ENCODE assay signal across 13 cellular contexts in genomic region chr5:147567917-147568598, GRCh38. TPM values are rescaled to one million over a fixed set of nuclear protein-coding genes. Genes with fewer than 3 reads are reported as not detected.
DNase-seq lines count a peak whose midpoint lies in the region; ATAC-seq, FAIRE-seq and TF ChIP-seq lines count a peak whose summit lies in the region.
"Had no signal": no experiment of that assay in that cellular context is flagged by ENCODE, and none has a peak within 500 bp of the region (broad histone marks: within the 10 kb centered on the region; RNA-seq: fewer than 3 reads in every experiment).

No MANE protein-coding gene starts in this region.

- no peaks in the 10 kb centered on the region for H3K27me3 Mint-ChIP-seq in activated T-cell treated with anti-CD3 and anti-CD28 coated beads, Interleukin-2, amount 50 U/mL, for 24 hours
- no peaks in the 10 kb centered on the region for H3K27me3 Mint-ChIP-seq in activated CD4-positive, alpha-beta T cell treated with anti-CD3 and anti-CD28 coated beads, Interleukin-2, amount 10 ng/mL, durations not matched to agents 7 days and 5 days

- TF ChIP-seq POLR2A in GM12892 (IDR thresholded peaks at IDR 0.05; ENCODE audit: low read depth, low read length), result no peak

- H3K4me1 ChIP-seq in HUES6 (ENCODE audit: control insufficient read depth, insufficient read depth, low read length) (peaks cover 49% of the 10 kb centered on the region), adipocyte (ENCODE audit: control insufficient read depth, insufficient read depth, low read length) (no peaks in the 10 kb centered on the region), iPS-18a (ENCODE audit: control insufficient read depth, low read depth, low read length) (peaks cover 63% of the 10 kb centered on the region)
- H3K4me1 ChIP-seq: BLaER1 had no signal

- H3K27me3 ChIP-seq in HUES6 (ENCODE audit: control insufficient read depth, insufficient read depth, low read length), result no peaks in the 10 kb centered on the region
- H3K27me3 ChIP-seq in adipocyte (replicated peaks; ENCODE audit: control insufficient read depth, insufficient read depth, low read length), result no peaks in the 10 kb centered on the region
- H3K27me3 ChIP-seq in iPS-18a (ENCODE audit: control insufficient read depth, insufficient read depth, low read length), result no peaks in the 10 kb centered on the region
- H3K27me3 ChIP-seq: BLaER1 had no signal

- no peaks in the 10 kb centered on the region for H3K9me3 Mint-ChIP-seq in activated T-cell treated with anti-CD3 and anti-CD28 coated beads, Interleukin-2, amount 50 U/mL, for 24 hours
- H3K9me3 Mint-ChIP-seq in activated CD4-positive, alpha-beta T cell treated with anti-CD3 and anti-CD28 coated beads, Interleukin-2, amount 10 ng/mL, durations not matched to agents 7 days and 5 days, result no peaks in the 10 kb centered on the region
- H3K9me3 Mint-ChIP-seq: nephron progenitor cell had no signal

- H3K4me3 Mint-ChIP-seq in activated T-cell treated with anti-CD3 and anti-CD28 coated beads, Interleukin-2, amount 50 U/mL, for 24 hours, result no peak overlapping the region
- no peak overlapping the region for H3K4me3 Mint-ChIP-seq in activated CD4-positive, alpha-beta T cell treated with anti-CD3 and anti-CD28 coated beads, Interleukin-2, amount 10 ng/mL, durations not matched to agents 7 days and 5 days
- H3K4me3 Mint-ChIP-seq: nephron progenitor cell had no signal

- H3K27ac ChIP-seq in HUES6 (ENCODE audit: low read depth, low read length) (peak overlapping the region; percentile 90), iPS-18a (ENCODE audit: low read length) (peak overlapping the region; percentile 76)
- H3K27ac ChIP-seq: BLaER1 had no signal

- no peak for ATAC-seq in HG03565 (IDR thresholded peaks at IDR 0.05; ENCODE audit: unreplicated experiment)

- H3K9me3 ChIP-seq in HUES6 (ENCODE audit: control insufficient read depth, insufficient read depth, low read depth, low read length) (no peaks in the 10 kb centered on the region), adipocyte (ENCODE audit: control insufficient read depth, low read length) (no peaks in the 10 kb centered on the region), iPS-18a (ENCODE audit: control insufficient read depth, low read depth, low read length) (no peaks in the 10 kb centered on the region)
- H3K9me3 ChIP-seq: BLaER1 had no signal

- H3K9ac ChIP-seq in HUES6 (ENCODE audit: low read length) (peak overlapping the region; percentile 62), adipocyte (ENCODE audit: low read length) (no peak overlapping the region), iPS-18a (ENCODE audit: low read length) (peak overlapping the region; percentile 10)
- H3K9ac ChIP-seq: BLaER1 had no signal

- DNase-seq in AG20443 (ENCODE audit: low spot score) (peak; percentile 48), adipocyte (ENCODE audit: low read depth) (peak; percentile 68), GM12892 (ENCODE audit: insufficient read length) (no peak)
- no peak for DNase-seq in activated T-cell treated with anti-CD3 and anti-CD28 coated beads, Interleukin-2, amount 50 U/mL, for 24 hours
- DNase-seq in activated CD4-positive, alpha-beta T cell treated with anti-CD3 and anti-CD28 coated beads, Interleukin-2, amount 10 ng/mL, durations not matched to agents 7 days and 5 days, result no peak
- DNase-seq: activated T-cell treated with anti-CD3 and anti-CD28 coated beads for 4 hours; nephron progenitor cell; OCI-M1; stimulated activated CD4-positive, alpha-beta T cell treated with anti-CD3 and anti-CD28 coated beads, Interleukin-4, amount 100 ng/mL, for 1 hour had no signal

- POLR2A ChIA-PET in activated CD4-positive, alpha-beta T cell treated with anti-CD3 and anti-CD28 coated beads, Interleukin-2, amount 10 ng/mL, durations not matched to agents 7 days and 5 days (lab: Charles Lee), result no interaction called here

- no peaks in the 10 kb centered on the region for H3K4me1 Mint-ChIP-seq in activated T-cell treated with anti-CD3 and anti-CD28 coated beads, Interleukin-2, amount 50 U/mL, for 24 hours (ENCODE audit: low read depth)
- H3K4me1 Mint-ChIP-seq in activated CD4-positive, alpha-beta T cell treated with anti-CD3 and anti-CD28 coated beads, Interleukin-2, amount 10 ng/mL, durations not matched to agents 7 days and 5 days, result no peaks in the 10 kb centered on the region
- H3K4me1 Mint-ChIP-seq: nephron progenitor cell had no signal

- no peak overlapping the region for H3K27ac Mint-ChIP-seq in activated T-cell treated with anti-CD3 and anti-CD28 coated beads, Interleukin-2, amount 50 U/mL, for 24 hours
- no peak overlapping the region for H3K27ac Mint-ChIP-seq in activated CD4-positive, alpha-beta T cell treated with anti-CD3 and anti-CD28 coated beads, Interleukin-2, amount 10 ng/mL, durations not matched to agents 7 days and 5 days
- H3K27ac Mint-ChIP-seq: nephron progenitor cell had no signal

- no peaks in the 10 kb centered on the region for H3K36me3 Mint-ChIP-seq in activated T-cell treated with anti-CD3 and anti-CD28 coated beads, Interleukin-2, amount 50 U/mL, for 24 hours (ENCODE audit: low read depth)
- H3K36me3 Mint-ChIP-seq in activated CD4-positive, alpha-beta T cell treated with anti-CD3 and anti-CD28 coated beads, Interleukin-2, amount 10 ng/mL, durations not matched to agents 7 days and 5 days (ENCODE audit: low read depth), result no peaks in the 10 kb centered on the region

- H3K36me3 ChIP-seq in HUES6 (ENCODE audit: control insufficient read depth, insufficient read depth, low read length) (peaks cover 23% of the 10 kb centered on the region), adipocyte (ENCODE audit: control insufficient read depth, insufficient read depth, low read length, severe bottlenecking) (no peaks in the 10 kb centered on the region), iPS-18a (ENCODE audit: control insufficient read depth, low read depth, low read length) (peaks cover 27% of the 10 kb centered on the region)
- H3K36me3 ChIP-seq: BLaER1 had no signal

- CTCF ChIA-PET in activated CD4-positive, alpha-beta T cell treated with anti-CD3 and anti-CD28 coated beads, Interleukin-2, amount 10 ng/mL, durations not matched to agents 7 days and 5 days (lab: Charles Lee), result no interaction called here

- H3K4me3 ChIP-seq in HUES6 (ENCODE audit: low read depth, low read length), result peak overlapping the region; percentile 4; the same call in 1 of the 2 replicates
- no peak overlapping the region for H3K4me3 ChIP-seq in adipocyte (ENCODE audit: low read length)
- peak overlapping the region; percentile 6 for H3K4me3 ChIP-seq in iPS-18a (ENCODE audit: low read length)
- H3K4me3 ChIP-seq: BLaER1 had no signal

- no peak for FAIRE-seq in GM12892 (lab: Jason Lieb, UNC)

RNA-seq across cellular contexts. Expression of gene DPYSL3, which starts 58.2 kb away (rescaled TPM):
- 0.68 TPM for polyA plus RNA-seq in GM12892 (2012; ENCODE audit: missing spikeins)
- total RNA-seq in activated CD4-positive, alpha-beta T cell treated with anti-CD3 and anti-CD28 coated beads, Interleukin-2, amount 10 ng/mL, durations not matched to agents 7 days and 5 days, result not detected

Comparison
In these comparisons a context has a peak if more than half of its experiments do, and no peak if none do; other contexts are left out.
1. DNase-seq: peak in AG20443 (single experiment) and adipocyte (single experiment); none in GM12892 (single experiment), activated T-cell treated with anti-CD3 and anti-CD28 coated beads, Interleukin-2, amount 50 U/mL, for 24 hours (single experiment) and activated CD4-positive, alpha-beta T cell treated with anti-CD3 and anti-CD28 coated beads, Interleukin-2, amount 10 ng/mL, durations not matched to agents 7 days and 5 days (single experiment).